In the genomic region with DNA sequence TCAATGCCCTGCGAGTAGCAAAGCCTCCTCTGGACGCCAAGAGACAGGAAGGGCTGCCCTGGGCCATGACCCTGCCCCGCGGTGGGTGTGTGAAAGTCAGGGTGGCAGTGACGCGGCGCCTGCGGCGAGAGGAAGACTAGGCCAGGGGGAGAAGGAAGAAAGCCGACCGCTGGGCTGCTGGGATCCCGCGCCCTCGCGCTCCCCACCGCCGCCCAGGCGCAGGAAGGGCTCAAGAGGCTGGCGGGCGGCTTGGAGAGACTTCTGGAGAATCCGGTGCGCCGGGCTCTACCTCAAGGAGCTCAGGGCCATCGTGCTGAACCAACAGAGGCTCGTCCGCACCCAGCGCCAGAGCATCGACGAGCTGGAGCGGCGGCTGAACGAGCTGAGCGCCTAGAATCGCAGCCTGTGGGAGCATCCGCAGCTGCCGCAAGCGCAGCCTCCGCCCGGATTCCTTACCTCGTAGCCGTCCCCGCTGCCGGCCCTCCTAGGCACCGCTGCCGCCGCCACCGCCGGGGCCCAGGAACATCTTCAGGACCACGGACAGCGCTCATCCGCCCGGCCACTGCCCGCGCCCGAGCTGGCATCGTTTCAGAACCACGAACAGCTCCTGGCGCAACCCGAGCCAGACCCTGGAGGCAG, we compare ENCODE assay signal across 1 cellular context.
TF ChIP-seq lines count a peak whose summit lies in the region.

No MANE protein-coding gene starts in this region.

TF ChIP-seq in HepG2, 621 proteins besides CTCF, POLR2A, EP300 and RAD21 (continued from another document and continues in another):
- TF ChIP-seq, protein P1, sequence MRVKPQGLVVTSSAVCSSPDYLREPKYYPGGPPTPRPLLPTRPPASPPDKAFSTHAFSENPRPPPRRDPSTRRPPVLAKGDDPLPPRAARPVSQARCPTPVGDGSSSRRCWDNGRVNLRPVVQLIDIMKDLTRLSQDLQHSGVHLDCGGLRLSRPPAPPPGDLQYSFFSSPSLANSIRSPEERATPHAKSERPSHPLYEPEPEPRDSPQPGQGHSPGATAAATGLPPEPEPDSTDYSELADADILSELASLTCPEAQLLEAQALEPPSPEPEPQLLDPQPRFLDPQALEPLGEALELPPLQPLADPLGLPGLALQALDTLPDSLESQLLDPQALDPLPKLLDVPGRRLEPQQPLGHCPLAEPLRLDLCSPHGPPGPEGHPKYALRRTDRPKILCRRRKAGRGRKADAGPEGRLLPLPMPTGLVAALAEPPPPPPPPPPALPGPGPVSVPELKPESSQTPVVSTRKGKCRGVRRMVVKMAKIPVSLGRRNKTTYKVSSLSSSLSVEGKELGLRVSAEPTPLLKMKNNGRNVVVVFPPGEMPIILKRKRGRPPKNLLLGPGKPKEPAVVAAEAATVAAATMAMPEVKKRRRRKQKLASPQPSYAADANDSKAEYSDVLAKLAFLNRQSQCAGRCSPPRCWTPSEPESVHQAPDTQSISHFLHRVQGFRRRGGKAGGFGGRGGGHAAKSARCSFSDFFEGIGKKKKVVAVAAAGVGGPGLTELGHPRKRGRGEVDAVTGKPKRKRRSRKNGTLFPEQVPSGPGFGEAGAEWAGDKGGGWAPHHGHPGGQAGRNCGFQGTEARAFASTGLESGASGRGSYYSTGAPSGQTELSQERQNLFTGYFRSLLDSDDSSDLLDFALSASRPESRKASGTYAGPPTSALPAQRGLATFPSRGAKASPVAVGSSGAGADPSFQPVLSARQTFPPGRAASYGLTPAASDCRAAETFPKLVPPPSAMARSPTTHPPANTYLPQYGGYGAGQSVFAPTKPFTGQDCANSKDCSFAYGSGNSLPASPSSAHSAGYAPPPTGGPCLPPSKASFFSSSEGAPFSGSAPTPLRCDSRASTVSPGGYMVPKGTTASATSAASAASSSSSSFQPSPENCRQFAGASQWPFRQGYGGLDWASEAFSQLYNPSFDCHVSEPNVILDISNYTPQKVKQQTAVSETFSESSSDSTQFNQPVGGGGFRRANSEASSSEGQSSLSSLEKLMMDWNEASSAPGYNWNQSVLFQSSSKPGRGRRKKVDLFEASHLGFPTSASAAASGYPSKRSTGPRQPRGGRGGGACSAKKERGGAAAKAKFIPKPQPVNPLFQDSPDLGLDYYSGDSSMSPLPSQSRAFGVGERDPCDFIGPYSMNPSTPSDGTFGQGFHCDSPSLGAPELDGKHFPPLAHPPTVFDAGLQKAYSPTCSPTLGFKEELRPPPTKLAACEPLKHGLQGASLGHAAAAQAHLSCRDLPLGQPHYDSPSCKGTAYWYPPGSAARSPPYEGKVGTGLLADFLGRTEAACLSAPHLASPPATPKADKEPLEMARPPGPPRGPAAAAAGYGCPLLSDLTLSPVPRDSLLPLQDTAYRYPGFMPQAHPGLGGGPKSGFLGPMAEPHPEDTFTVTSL (CRISPR knock-in tag; IDR thresholded peaks at IDR 0.05; ENCODE audit: borderline replicate concordance), result peak; percentile 77
- TF ChIP-seq SAP130 (CRISPR knock-in tag; IDR thresholded peaks at IDR 0.05; ENCODE audit: low read depth), result peak; percentile 93
- no peak for TF ChIP-seq PAWR (CRISPR knock-in tag; IDR thresholded peaks at IDR 0.05; ENCODE audit: borderline replicate concordance)
- peak; percentile 91; the same call in 1 of the 2 replicates for TF ChIP-seq ZNF230 (CRISPR knock-in tag; IDR thresholded peaks at IDR 0.05)
- peak; percentile 94 for TF ChIP-seq GZF1 (CRISPR knock-in tag; IDR thresholded peaks at IDR 0.05)
- TF ChIP-seq, protein P2, sequence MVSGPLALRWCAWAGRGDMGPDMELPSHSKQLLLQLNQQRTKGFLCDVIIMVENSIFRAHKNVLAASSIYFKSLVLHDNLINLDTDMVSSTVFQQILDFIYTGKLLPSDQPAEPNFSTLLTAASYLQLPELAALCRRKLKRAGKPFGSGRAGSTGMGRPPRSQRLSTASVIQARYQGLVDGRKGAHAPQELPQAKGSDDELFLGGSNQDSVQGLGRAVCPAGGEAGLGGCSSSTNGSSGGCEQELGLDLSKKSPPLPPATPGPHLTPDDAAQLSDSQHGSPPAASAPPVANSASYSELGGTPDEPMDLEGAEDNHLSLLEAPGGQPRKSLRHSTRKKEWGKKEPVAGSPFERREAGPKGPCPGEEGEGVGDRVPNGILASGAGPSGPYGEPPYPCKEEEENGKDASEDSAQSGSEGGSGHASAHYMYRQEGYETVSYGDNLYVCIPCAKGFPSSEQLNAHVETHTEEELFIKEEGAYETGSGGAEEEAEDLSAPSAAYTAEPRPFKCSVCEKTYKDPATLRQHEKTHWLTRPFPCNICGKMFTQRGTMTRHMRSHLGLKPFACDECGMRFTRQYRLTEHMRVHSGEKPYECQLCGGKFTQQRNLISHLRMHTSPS (CRISPR knock-in tag; IDR thresholded peaks at IDR 0.05; ENCODE audit: low read depth), result peak; percentile 79
- TF ChIP-seq ZNF142 (CRISPR knock-in tag; IDR thresholded peaks at IDR 0.05), result peak; percentile 94
- TF ChIP-seq, protein P3, sequence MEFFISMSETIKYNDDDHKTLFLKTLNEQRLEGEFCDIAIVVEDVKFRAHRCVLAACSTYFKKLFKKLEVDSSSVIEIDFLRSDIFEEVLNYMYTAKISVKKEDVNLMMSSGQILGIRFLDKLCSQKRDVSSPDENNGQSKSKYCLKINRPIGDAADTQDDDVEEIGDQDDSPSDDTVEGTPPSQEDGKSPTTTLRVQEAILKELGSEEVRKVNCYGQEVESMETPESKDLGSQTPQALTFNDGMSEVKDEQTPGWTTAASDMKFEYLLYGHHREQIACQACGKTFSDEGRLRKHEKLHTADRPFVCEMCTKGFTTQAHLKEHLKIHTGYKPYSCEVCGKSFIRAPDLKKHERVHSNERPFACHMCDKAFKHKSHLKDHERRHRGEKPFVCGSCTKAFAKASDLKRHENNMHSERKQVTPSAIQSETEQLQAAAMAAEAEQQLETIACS (CRISPR knock-in tag; IDR thresholded peaks at IDR 0.05), result peak; percentile 32; the same call in 1 of the 2 replicates
- TF ChIP-seq, protein P4, sequence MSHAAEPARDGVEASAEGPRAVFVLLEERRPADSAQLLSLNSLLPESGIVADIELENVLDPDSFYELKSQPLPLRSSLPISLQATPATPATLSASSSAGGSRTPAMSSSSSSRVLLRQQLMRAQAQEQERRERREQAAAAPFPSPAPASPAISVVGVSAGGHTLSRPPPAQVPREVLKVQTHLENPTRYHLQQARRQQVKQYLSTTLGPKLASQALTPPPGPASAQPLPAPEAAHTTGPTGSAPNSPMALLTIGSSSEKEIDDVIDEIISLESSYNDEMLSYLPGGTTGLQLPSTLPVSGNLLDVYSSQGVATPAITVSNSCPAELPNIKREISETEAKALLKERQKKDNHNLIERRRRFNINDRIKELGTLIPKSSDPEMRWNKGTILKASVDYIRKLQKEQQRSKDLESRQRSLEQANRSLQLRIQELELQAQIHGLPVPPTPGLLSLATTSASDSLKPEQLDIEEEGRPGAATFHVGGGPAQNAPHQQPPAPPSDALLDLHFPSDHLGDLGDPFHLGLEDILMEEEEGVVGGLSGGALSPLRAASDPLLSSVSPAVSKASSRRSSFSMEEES (CRISPR knock-in tag; IDR thresholded peaks at IDR 0.05), result peak; percentile 96
- peak; percentile 98 for TF ChIP-seq DNMT3B (CRISPR knock-in tag; conservative IDR thresholded peaks at IDR 0.05)
- no peak for TF ChIP-seq CENPX (CRISPR knock-in tag; IDR thresholded peaks at IDR 0.05)
- no peak for TF ChIP-seq BHLHE40 (IDR thresholded peaks at IDR 0.05; ENCODE audit: low read length)
- TF ChIP-seq TAF1 (CRISPR knock-in tag; IDR thresholded peaks at IDR 0.05), result peak; percentile 60; the same call in 1 of the 2 replicates
- peak; percentile 70 for TF ChIP-seq FOSL1 (CRISPR knock-in tag; IDR thresholded peaks at IDR 0.05; ENCODE audit: borderline replicate concordance)
- peak; percentile 99; the same call in 1 of the 2 replicates for TF ChIP-seq ZBTB20 (CRISPR knock-in tag; IDR thresholded peaks at IDR 0.05; ENCODE audit: borderline replicate concordance, low read depth)
- TF ChIP-seq, protein P5, sequence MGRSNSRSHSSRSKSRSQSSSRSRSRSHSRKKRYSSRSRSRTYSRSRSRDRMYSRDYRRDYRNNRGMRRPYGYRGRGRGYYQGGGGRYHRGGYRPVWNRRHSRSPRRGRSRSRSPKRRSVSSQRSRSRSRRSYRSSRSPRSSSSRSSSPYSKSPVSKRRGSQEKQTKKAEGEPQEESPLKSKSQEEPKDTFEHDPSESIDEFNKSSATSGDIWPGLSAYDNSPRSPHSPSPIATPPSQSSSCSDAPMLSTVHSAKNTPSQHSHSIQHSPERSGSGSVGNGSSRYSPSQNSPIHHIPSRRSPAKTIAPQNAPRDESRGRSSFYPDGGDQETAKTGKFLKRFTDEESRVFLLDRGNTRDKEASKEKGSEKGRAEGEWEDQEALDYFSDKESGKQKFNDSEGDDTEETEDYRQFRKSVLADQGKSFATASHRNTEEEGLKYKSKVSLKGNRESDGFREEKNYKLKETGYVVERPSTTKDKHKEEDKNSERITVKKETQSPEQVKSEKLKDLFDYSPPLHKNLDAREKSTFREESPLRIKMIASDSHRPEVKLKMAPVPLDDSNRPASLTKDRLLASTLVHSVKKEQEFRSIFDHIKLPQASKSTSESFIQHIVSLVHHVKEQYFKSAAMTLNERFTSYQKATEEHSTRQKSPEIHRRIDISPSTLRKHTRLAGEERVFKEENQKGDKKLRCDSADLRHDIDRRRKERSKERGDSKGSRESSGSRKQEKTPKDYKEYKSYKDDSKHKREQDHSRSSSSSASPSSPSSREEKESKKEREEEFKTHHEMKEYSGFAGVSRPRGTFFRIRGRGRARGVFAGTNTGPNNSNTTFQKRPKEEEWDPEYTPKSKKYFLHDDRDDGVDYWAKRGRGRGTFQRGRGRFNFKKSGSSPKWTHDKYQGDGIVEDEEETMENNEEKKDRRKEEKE (IDR thresholded peaks at IDR 0.05), result no peak
- TF ChIP-seq KLF15 (CRISPR knock-in tag; IDR thresholded peaks at IDR 0.05; ENCODE audit: borderline replicate concordance), result peak; percentile 98
- TF ChIP-seq, protein P6, sequence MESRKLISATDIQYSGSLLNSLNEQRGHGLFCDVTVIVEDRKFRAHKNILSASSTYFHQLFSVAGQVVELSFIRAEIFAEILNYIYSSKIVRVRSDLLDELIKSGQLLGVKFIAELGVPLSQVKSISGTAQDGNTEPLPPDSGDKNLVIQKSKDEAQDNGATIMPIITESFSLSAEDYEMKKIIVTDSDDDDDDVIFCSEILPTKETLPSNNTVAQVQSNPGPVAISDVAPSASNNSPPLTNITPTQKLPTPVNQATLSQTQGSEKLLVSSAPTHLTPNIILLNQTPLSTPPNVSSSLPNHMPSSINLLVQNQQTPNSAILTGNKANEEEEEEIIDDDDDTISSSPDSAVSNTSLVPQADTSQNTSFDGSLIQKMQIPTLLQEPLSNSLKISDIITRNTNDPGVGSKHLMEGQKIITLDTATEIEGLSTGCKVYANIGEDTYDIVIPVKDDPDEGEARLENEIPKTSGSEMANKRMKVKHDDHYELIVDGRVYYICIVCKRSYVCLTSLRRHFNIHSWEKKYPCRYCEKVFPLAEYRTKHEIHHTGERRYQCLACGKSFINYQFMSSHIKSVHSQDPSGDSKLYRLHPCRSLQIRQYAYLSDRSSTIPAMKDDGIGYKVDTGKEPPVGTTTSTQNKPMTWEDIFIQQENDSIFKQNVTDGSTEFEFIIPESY (CRISPR knock-in tag; IDR thresholded peaks at IDR 0.05), result peak; percentile 97
- TF ChIP-seq U2AF1 (optimal IDR thresholded peaks at IDR 0.05; ENCODE audit: low read depth, low read length), result no peak
- no peak for TF ChIP-seq POLR2G (IDR thresholded peaks at IDR 0.05; ENCODE audit: low read depth, low read length)
- peak; percentile 96 for TF ChIP-seq ZNF205 (CRISPR knock-in tag; IDR thresholded peaks at IDR 0.05)
- TF ChIP-seq KDM5A (IDR thresholded peaks at IDR 0.05; ENCODE audit: borderline replicate concordance, low read length), result no peak
- TF ChIP-seq, protein P7, sequence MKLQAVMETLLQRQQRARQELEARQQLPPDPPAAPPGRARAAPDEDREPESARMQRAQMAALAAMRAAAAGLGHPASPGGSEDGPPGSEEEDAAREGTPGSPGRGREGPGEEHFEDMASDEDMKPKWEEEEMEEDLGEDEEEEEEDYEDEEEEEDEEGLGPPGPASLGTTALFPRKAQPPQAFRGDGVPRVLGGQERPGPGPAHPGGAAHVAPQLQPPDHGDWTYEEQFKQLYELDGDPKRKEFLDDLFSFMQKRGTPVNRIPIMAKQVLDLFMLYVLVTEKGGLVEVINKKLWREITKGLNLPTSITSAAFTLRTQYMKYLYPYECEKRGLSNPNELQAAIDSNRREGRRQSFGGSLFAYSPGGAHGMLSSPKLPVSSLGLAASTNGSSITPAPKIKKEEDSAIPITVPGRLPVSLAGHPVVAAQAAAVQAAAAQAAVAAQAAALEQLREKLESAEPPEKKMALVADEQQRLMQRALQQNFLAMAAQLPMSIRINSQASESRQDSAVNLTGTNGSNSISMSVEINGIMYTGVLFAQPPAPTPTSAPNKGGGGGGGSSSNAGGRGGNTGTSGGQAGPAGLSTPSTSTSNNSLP (IDR thresholded peaks at IDR 0.05; ENCODE audit: low read depth, low read length), result no peak
- peak; percentile 97 for TF ChIP-seq ZNF441 (CRISPR knock-in tag; IDR thresholded peaks at IDR 0.05; ENCODE audit: borderline replicate concordance)
